ENCODE assay signal across 22 cellular contexts in genomic region chr16:51640196-51640595, GRCh38.
"Had no signal": no experiment of that assay in that cellular context is flagged by ENCODE, and none has a peak within 500 bp of the region (broad histone marks: within the 10 kb centered on the region; RNA-seq: fewer than 3 reads in every experiment).

No MANE protein-coding gene starts in this region.

- ATAC-seq: left ventricle myocardium superior; lower lobe of right lung; natural killer cell; right cardiac atrium; stimulated activated naive B cell treated with anti-CD40 and anti-IgM and Interleukin-4, amounts not matched to agents 10 μg/mL and 1 μg/mL and 100 μg/mL, for 72 hours had no signal

- H3K4me3 Mint-ChIP-seq: natural killer cell; stimulated activated naive B cell treated with anti-CD40 and anti-IgM and Interleukin-4, amounts not matched to agents 10 μg/mL and 1 μg/mL and 100 μg/mL, for 72 hours; stimulated activated naive CD8-positive, alpha-beta T cell treated with anti-CD3 and anti-CD28 coated beads, Interleukin-15, Interleukin-2, amounts not matched to agents 100 ng/mL and 50 ng/mL, for 24 hours had no signal

- H3K4me1 Mint-ChIP-seq: natural killer cell; stimulated activated naive B cell treated with anti-CD40 and anti-IgM and Interleukin-4, amounts not matched to agents 10 μg/mL and 1 μg/mL and 100 μg/mL, for 72 hours had no signal

- H3K9me3 ChIP-seq: esophagus muscularis mucosa, lower lobe of right lung, prostate gland, sigmoid colon, thoracic aorta, tibial nerve, upper lobe of left lung had no signal

- H3K4me3 ChIP-seq: dorsolateral prefrontal cortex, esophagus muscularis mucosa, lower lobe of right lung, prostate gland, sigmoid colon, thoracic aorta, tibial nerve, upper lobe of left lung had no signal

- H3K36me3 Mint-ChIP-seq: stimulated activated naive B cell treated with anti-CD40 and anti-IgM and Interleukin-4, amounts not matched to agents 10 μg/mL and 1 μg/mL and 100 μg/mL, for 72 hours had no signal

- H3K4me1 ChIP-seq: esophagus muscularis mucosa, lower lobe of right lung, prostate gland, sigmoid colon, tibial nerve, upper lobe of left lung had no signal

- H3K27ac Mint-ChIP-seq: natural killer cell; stimulated activated naive B cell treated with anti-CD40 and anti-IgM and Interleukin-4, amounts not matched to agents 10 μg/mL and 1 μg/mL and 100 μg/mL, for 72 hours; stimulated activated naive CD8-positive, alpha-beta T cell treated with anti-CD3 and anti-CD28 coated beads, Interleukin-15, Interleukin-2, amounts not matched to agents 100 ng/mL and 50 ng/mL, for 24 hours had no signal

- FAIRE-seq: colon, keratinocyte, urothelium cell line had no signal

- H3K27me3 ChIP-seq: tibial nerve, upper lobe of left lung had no signal

- DNase-seq: dorsolateral prefrontal cortex; effector CD4-positive, alpha-beta T cell; foreskin melanocyte; hypothalamus; left ventricle myocardium superior; lower lobe of right lung; natural killer cell; nucleus accumbens; right cardiac atrium; sigmoid colon; stimulated activated CD4-positive, alpha-beta T cell treated with anti-CD3 and anti-CD28 coated beads, Interleukin-2, amount 100 ng/mL, for 24 hours; stimulated activated naive B cell treated with anti-CD40 and anti-IgM and Interleukin-4, amounts not matched to agents 10 μg/mL and 1 μg/mL and 100 μg/mL, for 72 hours; upper lobe of left lung had no signal

- H3K27ac ChIP-seq: dorsolateral prefrontal cortex, epithelial cell of prostate, esophagus muscularis mucosa, lower lobe of right lung, prostate gland, sigmoid colon, thoracic aorta, tibial nerve, upper lobe of left lung had no signal

- H3K36me3 ChIP-seq: esophagus muscularis mucosa, lower lobe of right lung, prostate gland, sigmoid colon, thoracic aorta, tibial nerve, upper lobe of left lung had no signal
